In the genomic region with DNA sequence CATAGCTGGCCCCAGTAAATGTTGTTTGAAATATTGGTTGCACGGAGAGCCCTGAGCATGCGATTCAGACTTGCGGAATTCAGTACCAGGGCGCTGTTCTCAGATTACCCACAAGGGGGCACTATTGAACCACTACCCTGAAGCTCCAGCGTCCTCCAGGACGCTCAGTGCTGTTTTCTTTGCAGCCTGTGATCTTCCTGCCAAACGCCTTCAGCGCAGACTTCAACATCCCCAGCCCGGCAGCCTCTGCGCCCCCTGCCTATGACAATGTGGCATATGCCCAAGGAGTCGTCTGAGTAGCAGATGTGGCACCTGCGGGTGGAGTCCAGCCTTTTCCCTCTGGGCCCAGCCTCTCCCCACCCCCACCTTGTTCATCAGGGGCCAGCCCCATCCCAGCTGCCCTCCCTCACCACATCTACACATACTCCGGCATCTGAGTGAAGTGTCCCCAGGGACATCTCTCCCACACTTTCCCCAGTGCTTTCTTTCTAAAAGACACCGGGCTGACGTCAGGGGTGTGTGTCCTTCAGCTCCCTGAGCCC, we compare ENCODE assay signal across 8 cellular contexts. TPM values are rescaled to one million over a fixed set of nuclear protein-coding genes. Genes with fewer than 3 reads are reported as not detected.
DNase-seq lines count a peak whose midpoint lies in the region; ATAC-seq, FAIRE-seq and TF ChIP-seq lines count a peak whose summit lies in the region.

No MANE protein-coding gene starts in this region.

- H3K9me3 ChIP-seq in HepG2 (ENCODE audit: low read length), result no peaks in the 10 kb centered on the region

- TF ChIP-seq CTCF in HepG2 (CRISPR knock-in tag; IDR thresholded peaks at IDR 0.05), result peak; percentile 85

- intact Hi-C loops in HepG2 (cut with micrococcal nuclease; ENCODE audit: unreplicated experiment), result loop anchor here (5.0 kb wide), 1 partner anchor 112 kb away; no protein-coding TSS in a partner anchor

- TF ChIP-seq EP300 in HepG2 (IDR thresholded peaks at IDR 0.05; ENCODE audit: low read depth in 2 of 2, low read length in 2 of 2) (no peak), HepG2 (CRISPR knock-in tag; IDR thresholded peaks at IDR 0.05; ENCODE audit: borderline replicate concordance) (no peak)

- no peaks in the 10 kb centered on the region for H4K20me1 ChIP-seq in HepG2 (ENCODE audit: insufficient read depth, low read length)

- TF ChIP-seq RAD21 in HepG2 (CRISPR knock-in tag; IDR thresholded peaks at IDR 0.05), result peak; percentile 74

- H2AFZ ChIP-seq in HepG2 (ENCODE audit: low read length), result no peak overlapping the region

- POLR2A ChIA-PET in HepG2 (lab: Yijun Ruan, JAX), result no interaction called here

- 19% methylated on average over 7 of the region's 15 CpGs for WGBS in HepG2 (ENCODE audit: low lambda C conversion rate)

- CTCF ChIA-PET in HepG2 (lab: Yijun Ruan, JAX; ENCODE audit: low intra/inter-chr PET ratio, low total read pairs), result interaction anchor here (1.2 to 1.4 kb wide), 2 partner anchors 112 to 124 kb away, joined by 3 to 7 read pairs; no protein-coding TSS in a partner anchor

- in situ Hi-C loops in HepG2 (cut with HindIII; ENCODE audit: extremely low pct_ligation_motif_present, low pct_unique_long_range_greater_than_20kb), result no loop called here

- peak; percentile 72 to 74 for DNase-seq in AML-193 (lab: John Stamatoyannopoulos, UW)
- DNase-seq in NCI-H345 (lab: John Stamatoyannopoulos, UW), result peak; percentile 83
- peak; percentile 91 for DNase-seq in cerebellar cortex (ENCODE audit: low spot score)
- DNase-seq in HepG2 (ENCODE audit: low spot score), result peak; percentile 80
- peak; percentile 41 to 72 (median 61) for DNase-seq in stimulated activated CD4-positive, alpha-beta T cell treated with anti-CD3 and anti-CD28 coated beads, TNF-alpha, amount 100 ng/mL, for 1 hour (ENCODE audit: low read depth in 3 of 3, low spot score in 1 of 3)

- ATAC-seq in GM18909 (IDR thresholded peaks at IDR 0.05; ENCODE audit: poor library complexity, unreplicated experiment) (peak; percentile 85), HG03196 (IDR thresholded peaks at IDR 0.05; ENCODE audit: unreplicated experiment) (peak; percentile 67), HepG2 (peak; percentile 88)
- ATAC-seq in activated CD4-positive, CD25-positive, alpha-beta regulatory T cell treated with anti-CD3 and anti-CD28 coated beads, Interleukin-2, amount 50 U/mL, for 24 hours, result peak; percentile 74 to 81

- H3K4me2 ChIP-seq in HepG2 (ENCODE audit: low read depth, low read length), result 0 out of 2 replicates have a peak overlapping the region, but pooled peaks have one; percentile 13

- H3K4me1 ChIP-seq in HepG2 (ENCODE audit: insufficient read depth, low read length), result no peaks in the 10 kb centered on the region

- no peaks in the 10 kb centered on the region for H3K36me3 ChIP-seq in HepG2 (replicated peaks in 1 of 2; ENCODE audit: control insufficient read depth in 1 of 2, insufficient read depth in 2 of 2, low read length in 2 of 2)

- peaks cover 0 to 28% of the 10 kb centered on the region in 2 experiments; a peak in 1 of 5 replicates for H3K27me3 ChIP-seq in HepG2 (ENCODE audit: control insufficient read depth in 1 of 2, insufficient read depth in 2 of 2, low read length in 2 of 2)

- no TSS peak for BruUV-seq in HepG2 (replicated peaks; lab: Mats Ljungman, UMichigan)

- FAIRE-seq in HepG2 (lab: Jason Lieb, UNC), result peak; percentile 91

- no peak overlapping the region for H3K4me3 ChIP-seq in HepG2 (replicated peaks in 1 of 3; ENCODE audit: insufficient read depth in 1 of 3, low read depth in 2 of 3, low read length in 3 of 3)

- no peak overlapping the region for H3K27ac ChIP-seq in HepG2 (ENCODE audit: extremely low read length, insufficient read depth, low read length)

- no peaks in the 10 kb centered on the region for H3K79me2 ChIP-seq in HepG2 (ENCODE audit: insufficient read depth, low read length)

- H3K9ac ChIP-seq in HepG2 (ENCODE audit: insufficient read depth, low read depth, low read length), result no peak overlapping the region

- TF ChIP-seq POLR2A in HepG2 (IDR thresholded peaks at IDR 0.05; ENCODE audit: insufficient read depth in 1 of 2, low read depth in 2 of 2, low read length in 2 of 2), result no peak

TF ChIP-seq in HepG2, 621 proteins besides CTCF, POLR2A, EP300 and RAD21 (continues in another document):
- no peak for TF ChIP-seq ZNF546 (CRISPR knock-in tag; conservative IDR thresholded peaks at IDR 0.05)

RNA-seq across cellular contexts. Expression of gene MS4A10, which starts 9.6 kb away (rescaled TPM):
- total RNA-seq in HepG2 (2016; rRNA removed; fragmentation: Illumina TruSeq; extraction: Trizol), result not detected in 2 replicates
- total RNA-seq in HepG2 (2016; cell fraction: cytosol; rRNA removed; fragmentation: Illumina TruSeq; extraction: Trizol; ENCODE audit: low read depth), result not detected in 2 replicates
- total RNA-seq in HepG2 (2016; cell fraction: insoluble cytoplasmic fraction; rRNA removed; fragmentation: Illumina TruSeq; extraction: Trizol), result not detected in 2 replicates
- total RNA-seq in HepG2 (2016; cell fraction: membrane; rRNA removed; fragmentation: Illumina TruSeq; extraction: Trizol), result not detected in 2 replicates
- total RNA-seq in HepG2 (2016; cell fraction: nucleus; rRNA removed; fragmentation: Illumina TruSeq; extraction: Trizol), result not detected in 2 replicates
- not detected in 2 replicates for polyA plus RNA-seq in HepG2 (2011; rRNA removed)
- polyA plus RNA-seq in HepG2 (2011; cell fraction: cytosol; rRNA removed), result not detected in 2 replicates
- polyA plus RNA-seq in HepG2 (2011; cell fraction: nucleus; rRNA removed), result not detected in 2 replicates
- not detected in 2 replicates for polyA plus RNA-seq in HepG2 (2012)
- not detected in 2 replicates for polyA plus RNA-seq in HepG2 (2016; cell fraction: cytosol; fragmentation: Illumina TruSeq; extraction: Trizol; ENCODE audit: low read depth)
- not detected in 2 replicates for polyA plus RNA-seq in HepG2 (2016; cell fraction: insoluble cytoplasmic fraction; fragmentation: Illumina TruSeq; extraction: Trizol; ENCODE audit: low read depth)
- polyA plus RNA-seq in HepG2 (2016; cell fraction: membrane; fragmentation: Illumina TruSeq; extraction: Trizol; ENCODE audit: low read depth), result not detected in 2 replicates
- not detected in 2 replicates for polyA plus RNA-seq in HepG2 (2016; cell fraction: nucleus; fragmentation: Illumina TruSeq; extraction: Trizol; ENCODE audit: insufficient read depth, low read depth)
- not detected in 2 replicates for polyA minus RNA-seq in HepG2 (2011; rRNA and poly(A)+ RNA removed; ENCODE audit: low replicate concordance)
- polyA minus RNA-seq in HepG2 (2011; cell fraction: cytosol; rRNA and poly(A)+ RNA removed), result not detected in 2 replicates
- polyA minus RNA-seq in HepG2 (2011; cell fraction: nucleus; rRNA and poly(A)+ RNA removed), result not detected in 2 replicates

RNA-seq across cellular contexts. Expression of gene MS4A15, which starts 18.8 kb away (rescaled TPM):
- total RNA-seq in HepG2 (2016; rRNA removed; fragmentation: Illumina TruSeq; extraction: Trizol), result not detected in 2 replicates
- total RNA-seq in HepG2 (2016; cell fraction: cytosol; rRNA removed; fragmentation: Illumina TruSeq; extraction: Trizol; ENCODE audit: low read depth), result not detected in 2 replicates
- not detected in 2 replicates for total RNA-seq in HepG2 (2016; cell fraction: insoluble cytoplasmic fraction; rRNA removed; fragmentation: Illumina TruSeq; extraction: Trizol)
- total RNA-seq in HepG2 (2016; cell fraction: membrane; rRNA removed; fragmentation: Illumina TruSeq; extraction: Trizol), result not detected in 2 replicates
- not detected in 2 replicates for total RNA-seq in HepG2 (2016; cell fraction: nucleus; rRNA removed; fragmentation: Illumina TruSeq; extraction: Trizol)
- not detected in 2 replicates for polyA plus RNA-seq in HepG2 (2011; rRNA removed)
- polyA plus RNA-seq in HepG2 (2011; cell fraction: cytosol; rRNA removed), result not detected in 2 replicates
- polyA plus RNA-seq in HepG2 (2011; cell fraction: nucleus; rRNA removed), result not detected in 2 replicates
- polyA plus RNA-seq in HepG2 (2012), result not detected in 2 replicates
- polyA plus RNA-seq in HepG2 (2016; cell fraction: cytosol; fragmentation: Illumina TruSeq; extraction: Trizol; ENCODE audit: low read depth), result not detected in 2 replicates
- polyA plus RNA-seq in HepG2 (2016; cell fraction: insoluble cytoplasmic fraction; fragmentation: Illumina TruSeq; extraction: Trizol; ENCODE audit: low read depth), result not detected in 2 replicates
- polyA plus RNA-seq in HepG2 (2016; cell fraction: membrane; fragmentation: Illumina TruSeq; extraction: Trizol; ENCODE audit: low read depth), result not detected in 2 replicates
- not detected in 2 replicates for polyA plus RNA-seq in HepG2 (2016; cell fraction: nucleus; fragmentation: Illumina TruSeq; extraction: Trizol; ENCODE audit: insufficient read depth, low read depth)
- polyA minus RNA-seq in HepG2 (2011; rRNA and poly(A)+ RNA removed; ENCODE audit: low replicate concordance), result 0.10 TPM in 1 of 2 replicates, not detected in the other
- polyA minus RNA-seq in HepG2 (2011; cell fraction: cytosol; rRNA and poly(A)+ RNA removed), result not detected in 2 replicates
- polyA minus RNA-seq in HepG2 (2011; cell fraction: nucleus; rRNA and poly(A)+ RNA removed), result not detected in 2 replicates

RNA-seq across cellular contexts. Expression of gene MS4A18, which starts 51.0 kb away (rescaled TPM):
- not detected in 2 replicates for total RNA-seq in HepG2 (2016; rRNA removed; fragmentation: Illumina TruSeq; extraction: Trizol)
- not detected in 2 replicates for total RNA-seq in HepG2 (2016; cell fraction: cytosol; rRNA removed; fragmentation: Illumina TruSeq; extraction: Trizol; ENCODE audit: low read depth)
- not detected in 2 replicates for total RNA-seq in HepG2 (2016; cell fraction: insoluble cytoplasmic fraction; rRNA removed; fragmentation: Illumina TruSeq; extraction: Trizol)
- total RNA-seq in HepG2 (2016; cell fraction: membrane; rRNA removed; fragmentation: Illumina TruSeq; extraction: Trizol), result not detected in 2 replicates
- total RNA-seq in HepG2 (2016; cell fraction: nucleus; rRNA removed; fragmentation: Illumina TruSeq; extraction: Trizol), result not detected in 2 replicates
- polyA plus RNA-seq in HepG2 (2011; rRNA removed), result not detected in 2 replicates
- not detected in 2 replicates for polyA plus RNA-seq in HepG2 (2011; cell fraction: cytosol; rRNA removed)
- polyA plus RNA-seq in HepG2 (2011; cell fraction: nucleus; rRNA removed), result not detected in 2 replicates
- not detected in 2 replicates for polyA plus RNA-seq in HepG2 (2012)
- not detected in 2 replicates for polyA plus RNA-seq in HepG2 (2016; cell fraction: cytosol; fragmentation: Illumina TruSeq; extraction: Trizol; ENCODE audit: low read depth)
- polyA plus RNA-seq in HepG2 (2016; cell fraction: insoluble cytoplasmic fraction; fragmentation: Illumina TruSeq; extraction: Trizol; ENCODE audit: low read depth), result not detected in 2 replicates
- not detected in 2 replicates for polyA plus RNA-seq in HepG2 (2016; cell fraction: membrane; fragmentation: Illumina TruSeq; extraction: Trizol; ENCODE audit: low read depth)
- not detected in 2 replicates for polyA plus RNA-seq in HepG2 (2016; cell fraction: nucleus; fragmentation: Illumina TruSeq; extraction: Trizol; ENCODE audit: insufficient read depth, low read depth)
- polyA minus RNA-seq in HepG2 (2011; rRNA and poly(A)+ RNA removed; ENCODE audit: low replicate concordance), result not detected in 2 replicates
- polyA minus RNA-seq in HepG2 (2011; cell fraction: cytosol; rRNA and poly(A)+ RNA removed), result not detected in 2 replicates
- polyA minus RNA-seq in HepG2 (2011; cell fraction: nucleus; rRNA and poly(A)+ RNA removed), result not detected in 2 replicates
